In the genomic region with DNA sequence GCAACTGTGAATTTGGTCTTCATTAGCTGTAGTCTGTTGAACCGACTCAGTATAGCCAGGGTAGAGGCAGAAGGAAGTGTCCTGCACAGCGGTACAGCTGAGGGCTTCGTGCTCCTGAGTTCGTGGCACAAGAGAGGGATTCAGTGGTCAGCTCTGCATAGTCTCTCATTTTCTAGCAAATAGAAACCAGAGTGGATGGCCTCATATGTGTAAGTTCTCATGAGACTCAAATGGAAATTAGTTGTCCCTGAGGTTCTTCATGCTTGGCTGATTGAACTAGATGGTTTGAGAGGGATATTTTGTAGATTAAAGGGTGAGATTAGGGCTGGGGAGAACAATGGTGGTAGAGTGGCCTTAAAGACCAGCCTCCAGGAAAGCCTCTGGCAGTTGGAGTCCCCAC, we compare ENCODE assay signal across 11 cellular contexts. TPM values are rescaled to one million over a fixed set of nuclear protein-coding genes. Genes with fewer than 3 reads are reported as not detected.
DNase-seq lines count a peak whose midpoint lies in the region; ATAC-seq, FAIRE-seq and TF ChIP-seq lines count a peak whose summit lies in the region.
"Had no signal": no experiment of that assay in that cellular context is flagged by ENCODE, and none has a peak within 500 bp of the region (broad histone marks: within the 10 kb centered on the region; RNA-seq: fewer than 3 reads in every experiment).

No MANE protein-coding gene starts in this region.

- DNase-seq in Karpas-422 (peak; percentile 64), SW480 (ENCODE audit: low spot score) (no peak), head of caudate nucleus (no peak), HepG2 (ENCODE audit: low spot score) (no peak)
- DNase-seq in stimulated activated CD4-positive, alpha-beta T cell treated with anti-CD3 and anti-CD28 coated beads, Interleukin-4, amount 100 ng/mL, for 1 hour: no peak
- DNase-seq: activated CD4-positive, CD25-positive, alpha-beta regulatory T cell; activated naive CD4-positive, alpha-beta T cell treated with anti-CD3 and anti-CD28 coated beads, Interleukin-2, amount 10 ng/mL, durations not matched to agents 7 days and 5 days; small intestine had no signal

- BruUV-seq in HepG2 (replicated peaks; lab: Mats Ljungman, UMichigan): no TSS peak

- in situ Hi-C loops in HepG2 (cut with HindIII; ENCODE audit: extremely low pct_ligation_motif_present, low pct_unique_long_range_greater_than_20kb): no loop called here

- peak; percentile 59 for ATAC-seq in GM18907 (IDR thresholded peaks at IDR 0.05; ENCODE audit: unreplicated experiment)
- ATAC-seq in HG02642 (IDR thresholded peaks at IDR 0.05; ENCODE audit: poor library complexity, unreplicated experiment): peak; percentile 57
- no peak for ATAC-seq in HepG2

- TF ChIP-seq CTCF in HepG2 (CRISPR knock-in tag; IDR thresholded peaks at IDR 0.05): no peak

- H3K27ac ChIP-seq in BLaER1 (0 out of 2 replicates have a peak overlapping the region, but pooled peaks have one; percentile 32), Karpas-422 (ENCODE audit: low read length) (peak overlapping the region; percentile 66), HepG2 (ENCODE audit: extremely low read length, insufficient read depth, low read length) (no peak overlapping the region)

- peak overlapping the region; percentile 31 for H3K4me2 ChIP-seq in BLaER1
- H3K4me2 ChIP-seq in Karpas-422 (ENCODE audit: low read depth, low read length, poor library complexity, severe bottlenecking): peak overlapping the region; percentile 49
- H3K4me2 ChIP-seq in HepG2 (ENCODE audit: low read depth, low read length): no peak overlapping the region

- H2AFZ ChIP-seq in Karpas-422 (ENCODE audit: low read length) (no peak overlapping the region), HepG2 (ENCODE audit: low read length) (no peak overlapping the region)

- H3K4me1 ChIP-seq in BLaER1 (peaks cover 53% of the 10 kb centered on the region), Karpas-422 (ENCODE audit: low read length) (peaks cover 62% of the 10 kb centered on the region), HepG2 (ENCODE audit: insufficient read depth, low read length) (peaks cover 8% of the 10 kb centered on the region)

- H3K79me2 ChIP-seq in Karpas-422 (ENCODE audit: low read length): peaks cover 99% of the 10 kb centered on the region
- peaks cover 97% of the 10 kb centered on the region for H3K79me2 ChIP-seq in HepG2 (ENCODE audit: insufficient read depth, low read length)

- H3K4me3 ChIP-seq in BLaER1: no peak overlapping the region
- H3K4me3 ChIP-seq in Karpas-422 (ENCODE audit: low read length): peak overlapping the region; percentile 35
- H3K4me3 ChIP-seq in HepG2 (replicated peaks in 1 of 3; ENCODE audit: insufficient read depth in 1 of 3, low read depth in 2 of 3, low read length in 3 of 3): no peak overlapping the region

- H3K9ac ChIP-seq in BLaER1: no peak overlapping the region
- H3K9ac ChIP-seq in Karpas-422 (ENCODE audit: low read length): peak overlapping the region; percentile 41; the same call in 1 of the 2 replicates
- H3K9ac ChIP-seq in HepG2 (ENCODE audit: insufficient read depth, low read depth, low read length): no peak overlapping the region

- CTCF ChIA-PET in HepG2 (lab: Yijun Ruan, JAX; ENCODE audit: low intra/inter-chr PET ratio, low total read pairs): no interaction called here

- WGBS in HepG2 (ENCODE audit: low lambda C conversion rate): 98% methylated on average over 4 of the region's 4 CpGs

- TF ChIP-seq EP300 in HepG2 (IDR thresholded peaks at IDR 0.05; ENCODE audit: low read depth in 2 of 2, low read length in 2 of 2): no peak
- no peak for TF ChIP-seq EP300 in HepG2 (CRISPR knock-in tag; IDR thresholded peaks at IDR 0.05; ENCODE audit: borderline replicate concordance)

- no peak for TF ChIP-seq POLR2A in HepG2 (IDR thresholded peaks at IDR 0.05; ENCODE audit: insufficient read depth in 1 of 2, low read depth in 2 of 2, low read length in 2 of 2)

- H3K36me3 ChIP-seq in BLaER1: peaks cover 98% of the 10 kb centered on the region
- H3K36me3 ChIP-seq in Karpas-422 (ENCODE audit: insufficient read depth, low read length): peaks cover 26% of the 10 kb centered on the region
- peaks cover 14 to 22% of the 10 kb centered on the region in 2 experiments; a peak in 4 of 5 replicates for H3K36me3 ChIP-seq in HepG2 (replicated peaks in 1 of 2; ENCODE audit: control insufficient read depth in 1 of 2, insufficient read depth in 2 of 2, low read length in 2 of 2)

- no peaks in the 10 kb centered on the region for H3K9me2 ChIP-seq in Karpas-422 (replicated peaks; ENCODE audit: insufficient read depth, low read length)

- H3K9me3 ChIP-seq in BLaER1 (peaks cover 30% of the 10 kb centered on the region), Karpas-422 (ENCODE audit: low read length) (no peaks in the 10 kb centered on the region), HepG2 (ENCODE audit: low read length) (no peaks in the 10 kb centered on the region)

- POLR2A ChIA-PET in HepG2 (lab: Yijun Ruan, JAX): no interaction called here

- intact Hi-C loops in head of caudate nucleus (cut with DNase I): no loop called here
- intact Hi-C loops in HepG2 (cut with micrococcal nuclease; ENCODE audit: unreplicated experiment): no loop called here

- H4K20me1 ChIP-seq in BLaER1: peaks cover 96% of the 10 kb centered on the region
- H4K20me1 ChIP-seq in Karpas-422 (ENCODE audit: insufficient read depth, low read depth, low read length): peaks cover 11% of the 10 kb centered on the region; the same call in 1 of the 2 replicates
- H4K20me1 ChIP-seq in HepG2 (ENCODE audit: insufficient read depth, low read length): peaks cover 8% of the 10 kb centered on the region; the same call in 1 of the 2 replicates

- no peak for FAIRE-seq in HepG2 (lab: Jason Lieb, UNC)
- FAIRE-seq: small intestine had no signal

- TF ChIP-seq RAD21 in HepG2 (CRISPR knock-in tag; IDR thresholded peaks at IDR 0.05): no peak

- H3K27me3 ChIP-seq in BLaER1 (no peaks in the 10 kb centered on the region; the same call in 1 of the 2 replicates), Karpas-422 (ENCODE audit: low read length) (no peaks in the 10 kb centered on the region), HepG2 (ENCODE audit: control insufficient read depth in 1 of 2, insufficient read depth in 2 of 2, low read length in 2 of 2) (no peaks in the 10 kb centered on the region)

TF ChIP-seq in HepG2, 621 proteins besides CTCF, POLR2A, EP300 and RAD21 (continues in another document):
- TF ChIP-seq HMG20B (CRISPR knock-in tag; conservative IDR thresholded peaks at IDR 0.05): no peak
- no peak for TF ChIP-seq STAG1 (CRISPR knock-in tag; IDR thresholded peaks at IDR 0.05)
- no peak for TF ChIP-seq ZNF235 (CRISPR knock-in tag; IDR thresholded peaks at IDR 0.05; ENCODE audit: borderline replicate concordance)
- no peak for TF ChIP-seq FOXA1 (IDR thresholded peaks at IDR 0.05)
- TF ChIP-seq FOXA1 (CRISPR knock-in tag; IDR thresholded peaks at IDR 0.05): no peak

RNA-seq across cellular contexts. Expression of a gene that starts 50.5 kb away (rescaled TPM):
- total RNA-seq in Karpas-422 (2014; rRNA removed; shearing (Covaris generic); ENCODE audit: low replicate concordance): 90.6 and 100 TPM in 2 replicates
- 15.7 and 16.1 TPM in 2 replicates for total RNA-seq in HepG2 (2016; rRNA removed; fragmentation: Illumina TruSeq; extraction: Trizol)
- total RNA-seq in HepG2 (2016; cell fraction: cytosol; rRNA removed; fragmentation: Illumina TruSeq; extraction: Trizol; ENCODE audit: low read depth): 11.5 and 12.3 TPM in 2 replicates
- total RNA-seq in HepG2 (2016; cell fraction: insoluble cytoplasmic fraction; rRNA removed; fragmentation: Illumina TruSeq; extraction: Trizol): 13.7 and 16.6 TPM in 2 replicates
- 9.3 and 9.6 TPM in 2 replicates for total RNA-seq in HepG2 (2016; cell fraction: membrane; rRNA removed; fragmentation: Illumina TruSeq; extraction: Trizol)
- total RNA-seq in HepG2 (2016; cell fraction: nucleus; rRNA removed; fragmentation: Illumina TruSeq; extraction: Trizol): 45.3 and 48.2 TPM in 2 replicates
- polyA plus RNA-seq in HepG2 (2011; rRNA removed): 22.0 and 22.3 TPM in 2 replicates
- polyA plus RNA-seq in HepG2 (2011; cell fraction: cytosol; rRNA removed): 9.0 and 10.2 TPM in 2 replicates
- 110 and 141 TPM in 2 replicates for polyA plus RNA-seq in HepG2 (2011; cell fraction: nucleus; rRNA removed)
- polyA plus RNA-seq in HepG2 (2012): 21.5 and 24.1 TPM in 2 replicates
- 0.69 and 0.98 TPM in 2 replicates for polyA plus RNA-seq in HepG2 (2016; cell fraction: cytosol; fragmentation: Illumina TruSeq; extraction: Trizol; ENCODE audit: low read depth)
- 13.3 and 17.2 TPM in 2 replicates for polyA plus RNA-seq in HepG2 (2016; cell fraction: insoluble cytoplasmic fraction; fragmentation: Illumina TruSeq; extraction: Trizol; ENCODE audit: low read depth)
- polyA plus RNA-seq in HepG2 (2016; cell fraction: membrane; fragmentation: Illumina TruSeq; extraction: Trizol; ENCODE audit: low read depth): 2.7 and 3.1 TPM in 2 replicates
- 47.5 and 52.5 TPM in 2 replicates for polyA plus RNA-seq in HepG2 (2016; cell fraction: nucleus; fragmentation: Illumina TruSeq; extraction: Trizol; ENCODE audit: insufficient read depth, low read depth)
- polyA minus RNA-seq in HepG2 (2011; rRNA and poly(A)+ RNA removed; ENCODE audit: low replicate concordance): 26.0 and 29.1 TPM in 2 replicates
- polyA minus RNA-seq in HepG2 (2011; cell fraction: cytosol; rRNA and poly(A)+ RNA removed): 9.2 and 12.9 TPM in 2 replicates
- 117 and 128 TPM in 2 replicates for polyA minus RNA-seq in HepG2 (2011; cell fraction: nucleus; rRNA and poly(A)+ RNA removed)
